Comparison of ENCODE assay signal across 1 cellular context in the genomic region with DNA sequence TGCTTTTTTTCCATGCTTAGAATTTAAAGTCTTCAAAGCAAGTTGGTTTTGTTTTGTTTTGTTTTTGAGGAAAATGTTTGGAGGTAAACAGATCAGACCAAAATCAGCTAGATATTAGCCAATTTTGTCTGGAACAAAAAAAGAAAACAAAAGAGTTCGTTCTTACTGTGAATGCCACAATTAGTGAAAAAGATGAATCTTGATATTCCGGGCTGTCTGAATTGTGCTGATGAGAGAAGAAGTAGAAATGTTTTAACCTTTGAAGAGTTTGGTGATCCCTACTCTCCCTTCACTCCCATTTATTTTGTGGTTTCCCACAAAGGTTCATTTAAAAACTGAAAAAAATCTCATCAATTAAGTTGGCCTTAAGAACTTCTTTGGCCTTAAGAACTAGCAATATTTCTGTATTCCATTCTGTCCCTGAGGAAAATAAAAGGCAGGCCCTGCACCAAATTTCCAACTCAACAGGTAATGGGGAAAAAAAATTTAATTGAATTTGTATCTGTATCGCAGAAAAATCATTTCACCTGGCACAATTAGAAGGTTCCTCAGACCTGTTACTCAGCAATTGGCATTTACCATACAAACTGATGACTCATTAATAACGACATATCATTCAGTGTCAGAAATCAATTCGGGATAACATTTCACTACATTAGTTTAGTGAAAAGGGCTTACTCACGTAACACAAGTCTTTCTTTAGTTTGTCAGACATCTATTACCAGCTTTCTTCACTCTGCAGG.
TF ChIP-seq lines count a peak whose summit lies in the region.

No MANE protein-coding gene starts in this region.

TF ChIP-seq in HEK293, 187 proteins besides CTCF, POLR2A, EP300 and RAD21 (continued from another document):
- TF ChIP-seq, protein P1, sequence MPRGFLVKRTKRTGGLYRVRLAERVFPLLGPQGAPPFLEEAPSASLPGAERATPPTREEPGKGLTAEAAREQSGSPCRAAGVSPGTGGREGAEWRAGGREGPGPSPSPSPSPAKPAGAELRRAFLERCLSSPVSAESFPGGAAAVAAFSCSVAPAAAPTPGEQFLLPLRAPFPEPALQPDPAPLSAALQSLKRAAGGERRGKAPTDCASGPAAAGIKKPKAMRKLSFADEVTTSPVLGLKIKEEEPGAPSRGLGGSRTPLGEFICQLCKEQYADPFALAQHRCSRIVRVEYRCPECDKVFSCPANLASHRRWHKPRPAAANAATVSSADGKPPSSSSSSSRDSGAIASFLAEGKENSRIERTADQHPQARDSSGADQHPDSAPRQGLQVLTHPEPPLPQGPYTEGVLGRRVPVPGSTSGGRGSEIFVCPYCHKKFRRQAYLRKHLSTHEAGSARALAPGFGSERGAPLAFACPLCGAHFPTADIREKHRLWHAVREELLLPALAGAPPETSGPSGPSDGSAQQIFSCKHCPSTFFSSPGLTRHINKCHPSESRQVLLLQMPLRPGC (tag by site-specific recombination; IDR thresholded peaks at IDR 0.05): peak; percentile 27; the same call in 1 of the 2 replicates
- TF ChIP-seq ZNF596 (tag by site-specific recombination; IDR thresholded peaks at IDR 0.05): no peak
- TF ChIP-seq ZNF664 (tag by site-specific recombination; IDR thresholded peaks at IDR 0.05): peak; percentile 99
- TF ChIP-seq ZFP41 (tag by site-specific recombination; IDR thresholded peaks at IDR 0.05; ENCODE audit: borderline replicate concordance): no peak
- TF ChIP-seq SCRT2 (tag by site-specific recombination; IDR thresholded peaks at IDR 0.05): peak; percentile 93
- no peak for TF ChIP-seq ZNF335 (tag by site-specific recombination; conservative IDR thresholded peaks at IDR 0.05)
- no peak for TF ChIP-seq YY2 (tag by site-specific recombination; IDR thresholded peaks at IDR 0.05)
- TF ChIP-seq SP7 (tag by site-specific recombination; IDR thresholded peaks at IDR 0.05): peak; percentile 30
- TF ChIP-seq PRDM4 (tag by site-specific recombination; IDR thresholded peaks at IDR 0.05): 0 out of 2 replicates have a peak, but pooled peaks have one; percentile 8
- TF ChIP-seq ZSCAN18 (tag by site-specific recombination; IDR thresholded peaks at IDR 0.05): no peak
- TF ChIP-seq, protein P2, sequence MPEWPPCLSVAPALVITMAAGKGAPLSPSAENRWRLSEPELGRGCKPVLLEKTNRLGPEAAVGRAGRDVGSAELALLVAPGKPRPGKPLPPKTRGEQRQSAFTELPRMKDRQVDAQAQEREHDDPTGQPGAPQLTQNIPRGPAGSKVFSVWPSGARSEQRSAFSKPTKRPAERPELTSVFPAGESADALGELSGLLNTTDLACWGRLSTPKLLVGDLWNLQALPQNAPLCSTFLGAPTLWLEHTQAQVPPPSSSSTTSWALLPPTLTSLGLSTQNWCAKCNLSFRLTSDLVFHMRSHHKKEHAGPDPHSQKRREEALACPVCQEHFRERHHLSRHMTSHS (tag by site-specific recombination; IDR thresholded peaks at IDR 0.05): no peak
- no peak for TF ChIP-seq GLIS2 (tag by site-specific recombination; IDR thresholded peaks at IDR 0.05)
- no peak for TF ChIP-seq ZNF391 (tag by site-specific recombination; IDR thresholded peaks at IDR 0.05; ENCODE audit: borderline replicate concordance, low read depth)
